23 cellular contexts compared by ENCODE assay signal in the genomic region with DNA sequence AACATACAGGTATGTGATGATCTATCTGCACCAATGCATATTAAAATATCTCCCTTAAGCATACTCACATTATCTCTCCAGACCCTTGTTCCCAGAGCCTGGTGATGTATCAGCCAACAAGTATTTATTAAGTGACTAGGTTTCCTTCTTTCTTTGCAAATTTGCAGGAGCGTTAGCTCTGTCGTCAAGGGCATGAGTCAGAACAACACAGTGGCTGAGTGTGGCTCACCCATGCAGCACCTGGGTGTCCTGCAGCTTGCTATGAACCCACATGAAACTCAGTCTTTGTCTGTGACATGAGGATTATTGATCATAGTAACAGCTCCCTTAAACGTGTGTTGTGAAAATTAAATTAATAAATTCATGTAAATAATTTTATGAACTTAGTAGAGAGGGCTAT.
A peak's percentile ranks its signal among the peaks of the same experiment; 100 is the strongest.
DNase-seq lines count a peak whose midpoint lies in the region; ATAC-seq, FAIRE-seq and TF ChIP-seq lines count a peak whose summit lies in the region.
"Had no signal": no experiment of that assay in that cellular context is flagged by ENCODE, and none has a peak within 500 bp of the region (broad histone marks: within the 10 kb centered on the region; RNA-seq: fewer than 3 reads in every experiment).

No MANE protein-coding gene starts in this region.

- H3K27me3 Mint-ChIP-seq in T-helper 17 cell, result peaks cover 7% of the 10 kb centered on the region
- H3K27me3 Mint-ChIP-seq: activated CD4-positive, alpha-beta memory T cell treated with anti-CD3 and anti-CD28 coated beads, Interleukin-2, amount 10 ng/mL, durations not matched to agents 7 days and 5 days had no signal

- no peak overlapping the region for H2AFZ ChIP-seq in mesenchymal stem cell (ENCODE audit: low read depth, low read length)
- H2AFZ ChIP-seq: neural progenitor cell had no signal

- no peak overlapping the region for H2BK5ac ChIP-seq in mesenchymal stem cell (ENCODE audit: low read depth, low read length, poor library complexity, severe bottlenecking)

- H2BK12ac ChIP-seq in mesenchymal stem cell (ENCODE audit: low read length in 2 of 2), result no peak overlapping the region

- DNase-seq in GM06990 (ENCODE audit: extremely low read depth, insufficient read length) (peak; percentile 44), HT1080 (ENCODE audit: low read depth) (peak; percentile 52), bronchial epithelial cell (ENCODE audit: low read depth) (peak; percentile 1), mesenchymal stem cell (peak; percentile 87), T-helper 17 cell (no peak)
- no peak for DNase-seq in stimulated activated CD4-positive, alpha-beta T cell treated with anti-CD3 and anti-CD28 coated beads, Interleukin-2, amount 100 ng/mL, for 48 hours
- DNase-seq: activated CD4-positive, alpha-beta memory T cell treated with anti-CD3 and anti-CD28 coated beads, Interleukin-2, amount 10 ng/mL, durations not matched to agents 7 days and 5 days; activated gamma-delta T cell; activated T-cell treated with anti-CD3 and anti-CD28 coated beads for 4 hours; colonic mucosa; DMS 273 treated with DMSO at 0.1 percent for 48 hours; GF-D8; kidney; NCI-H1092 treated with DMSO at 0.1 percent for 48 hours; NCI-H2029 treated with DMSO at 0.1 percent for 48 hours; NK-92 treated with Interleukin-12 subunit alpha and Interleukin-12 subunit beta, amount 100 ng/mL, for 24 hours; trophoblast cell had no signal

- no peak overlapping the region for H3K4ac ChIP-seq in mesenchymal stem cell (ENCODE audit: low read depth in 1 of 2, low read length in 2 of 2)

- no peak overlapping the region for H3K23ac ChIP-seq in mesenchymal stem cell (ENCODE audit: low read length in 2 of 2)

- no peak overlapping the region for H2AK5ac ChIP-seq in mesenchymal stem cell (ENCODE audit: low read length, severe bottlenecking)

- H2BK120ac ChIP-seq in mesenchymal stem cell (ENCODE audit: low read depth, low read length), result no peak overlapping the region

- H3K79me1 ChIP-seq in mesenchymal stem cell (replicated peaks; ENCODE audit: low read length, poor library complexity, severe bottlenecking), result peaks cover 3% of the 10 kb centered on the region

- H3K9ac ChIP-seq in mesenchymal stem cell (ENCODE audit: low read length), result no peak overlapping the region
- H3K9ac ChIP-seq: neural progenitor cell had no signal

- H3K36me3 Mint-ChIP-seq in T-helper 17 cell (ENCODE audit: low read depth), result no peaks in the 10 kb centered on the region

- 0% methylated on average over 2 of the region's 3 CpGs for WGBS in mesenchymal stem cell

- ATAC-seq in HG02884 (IDR thresholded peaks at IDR 0.05; ENCODE audit: unreplicated experiment), result no peak
- no peak for ATAC-seq in T-helper 17 cell
- ATAC-seq: esophagus mucosa, gastroesophageal sphincter had no signal

- H3K4me3 Mint-ChIP-seq in T-helper 17 cell, result no peak overlapping the region
- H3K4me3 Mint-ChIP-seq: activated CD4-positive, alpha-beta memory T cell treated with anti-CD3 and anti-CD28 coated beads, Interleukin-2, amount 10 ng/mL, durations not matched to agents 7 days and 5 days; neural progenitor cell had no signal

- no peak overlapping the region for H3K4me2 ChIP-seq in mesenchymal stem cell (ENCODE audit: low read length, poor library complexity, severe bottlenecking)
- H3K4me2 ChIP-seq: neural progenitor cell had no signal

- no peak overlapping the region for H3K27ac ChIP-seq in mesenchymal stem cell (ENCODE audit: low read length, poor library complexity, severe bottlenecking)
- H3K27ac ChIP-seq: colonic mucosa, gastroesophageal sphincter, neural progenitor cell had no signal

- H4K91ac ChIP-seq in mesenchymal stem cell (ENCODE audit: low read length), result no peak overlapping the region

- no peak for FAIRE-seq in bronchial epithelial cell (lab: Jason Lieb, UNC)
- FAIRE-seq: kidney had no signal

- H3K18ac ChIP-seq in mesenchymal stem cell (ENCODE audit: low read depth in 1 of 2, low read length in 2 of 2), result peak overlapping the region in 1 of 2 experiments; percentile 71

- no peaks in the 10 kb centered on the region for H3K27me3 ChIP-seq in GM06990 (replicated peaks; ENCODE audit: control insufficient read depth, insufficient read depth, low read length)
- H3K27me3 ChIP-seq in bronchial epithelial cell (ENCODE audit: control insufficient read depth, insufficient read depth, low read length), result no peaks in the 10 kb centered on the region
- H3K27me3 ChIP-seq in mesenchymal stem cell (ENCODE audit: control insufficient read depth in 1 of 2, insufficient read depth in 1 of 2, low read length in 2 of 2), result no peaks in the 10 kb centered on the region
- H3K27me3 ChIP-seq: colonic mucosa, gastroesophageal sphincter, neural progenitor cell had no signal

- no peak overlapping the region for H3K14ac ChIP-seq in mesenchymal stem cell (ENCODE audit: low read length in 2 of 2)

- no peak overlapping the region for H2BK15ac ChIP-seq in mesenchymal stem cell (ENCODE audit: low read depth, poor library complexity, severe bottlenecking)

- peaks cover 5% of the 10 kb centered on the region for H3K4me1 ChIP-seq in mesenchymal stem cell (ENCODE audit: control insufficient read depth, insufficient read depth, low read depth, low read length)
- H3K4me1 ChIP-seq: colonic mucosa, gastroesophageal sphincter, neural progenitor cell had no signal

- no peak for TF ChIP-seq CTCF in GM06990 (IDR thresholded peaks at IDR 0.05; ENCODE audit: insufficient read depth, low read length, poor library complexity, severe bottlenecking)
- no peak for TF ChIP-seq CTCF in bronchial epithelial cell (IDR thresholded peaks at IDR 0.05; ENCODE audit: insufficient read depth, low read length, severe bottlenecking)

- H3K9me3 ChIP-seq in mesenchymal stem cell (ENCODE audit: control insufficient read depth, low read length) (no peaks in the 10 kb centered on the region), T-helper 17 cell (ENCODE audit: control insufficient read depth, low read length, poor library complexity, severe bottlenecking) (no peaks in the 10 kb centered on the region)
- H3K9me3 ChIP-seq: colonic mucosa, gastroesophageal sphincter had no signal

- no peaks in the 10 kb centered on the region for H3K4me1 Mint-ChIP-seq in T-helper 17 cell
- H3K4me1 Mint-ChIP-seq: activated CD4-positive, alpha-beta memory T cell treated with anti-CD3 and anti-CD28 coated beads, Interleukin-2, amount 10 ng/mL, durations not matched to agents 7 days and 5 days; neural progenitor cell had no signal

- H3K4me3 ChIP-seq in GM06990 (replicated peaks; ENCODE audit: low read depth, low read length) (no peak overlapping the region), bronchial epithelial cell (ENCODE audit: low read depth, low read length) (no peak overlapping the region), mesenchymal stem cell (ENCODE audit: insufficient read depth in 1 of 2, low read depth in 1 of 2, low read length in 2 of 2) (no peak overlapping the region)
- H3K4me3 ChIP-seq: colonic mucosa, gastroesophageal sphincter, lung, neural progenitor cell had no signal

- H3K27ac Mint-ChIP-seq in T-helper 17 cell, result no peak overlapping the region
- H3K27ac Mint-ChIP-seq: activated CD4-positive, alpha-beta memory T cell treated with anti-CD3 and anti-CD28 coated beads, Interleukin-2, amount 10 ng/mL, durations not matched to agents 7 days and 5 days; neural progenitor cell; progenitor cell of endocrine pancreas had no signal

- no peak overlapping the region for H4K8ac ChIP-seq in mesenchymal stem cell (ENCODE audit: low read length)

- H3K36me3 ChIP-seq in GM06990 (ENCODE audit: control insufficient read depth, insufficient read depth, low read length) (no peaks in the 10 kb centered on the region; the same call in 1 of the 2 replicates), bronchial epithelial cell (ENCODE audit: control insufficient read depth, insufficient read depth, low read length) (no peaks in the 10 kb centered on the region), mesenchymal stem cell (ENCODE audit: control insufficient read depth in 1 of 2, insufficient read depth in 2 of 2, low read depth in 1 of 2, low read length in 2 of 2) (no peaks in the 10 kb centered on the region)
- H3K36me3 ChIP-seq: colonic mucosa, gastroesophageal sphincter, neural progenitor cell had no signal

Comparison
In these comparisons a context has a peak if more than half of its experiments do, and no peak if none do; other contexts are left out.
1. DNase-seq: peak in GM06990 (single experiment), HT1080 (single experiment), bronchial epithelial cell (single experiment) and mesenchymal stem cell (single experiment); none in stimulated activated CD4-positive, alpha-beta T cell treated with anti-CD3 and anti-CD28 coated beads, Interleukin-2, amount 100 ng/mL, for 48 hours (0 of 2) and T-helper 17 cell (0 of 3).